In genomic region chr12:65886996-65887395, GRCh38 we compare ENCODE assay signal across 24 cellular contexts.
DNase-seq lines count a peak whose midpoint lies in the region; ATAC-seq, FAIRE-seq and TF ChIP-seq lines count a peak whose summit lies in the region.
"Had no signal": no experiment of that assay in that cellular context is flagged by ENCODE, and none has a peak within 500 bp of the region (broad histone marks: within the 10 kb centered on the region; RNA-seq: fewer than 3 reads in every experiment).

No MANE protein-coding gene starts in this region.

- RAD21 ChIA-PET in HCT116 (lab: Charles Lee; ENCODE audit: low non-redundant PET in 1 of 2, low total read pairs in 2 of 2, uncharacterized antibody in 2 of 2, unreplicated experiment in 2 of 2), result no interaction called here

- DNase-seq in A172 (ENCODE audit: low spot score) (peak; percentile 53), HCT116 (ENCODE audit: low read depth, low spot score) (peak; percentile 47), RKO (ENCODE audit: low spot score) (peak; percentile 38), endothelial cell of umbilical vein (ENCODE audit: low read depth, low spot score) (peak; percentile 51), AG20443 (ENCODE audit: low spot score) (no peak), GM19238 (ENCODE audit: insufficient read length, low spot score) (no peak), Ammon's horn (ENCODE audit: low spot score) (no peak)
- DNase-seq: activated CD4-positive, alpha-beta T cell treated with anti-CD3 and anti-CD28 coated beads, Interleukin-2, amount 50 U/mL, for 48 hours; activated effector memory CD4-positive, alpha-beta T cell treated with anti-CD3 and anti-CD28 coated beads, Interleukin-2, amount 50 U/mL, for 16 hours; activated T-cell treated with anti-CD3 and anti-CD28 coated beads for 4 hours; C1 segment of cervical spinal cord; hypothalamus; NCI-H1092; NCI-H1930; NCI-H2227 treated with DMSO at 0.1 percent for 48 hours; posterior cingulate gyrus; RPMI8226; sigmoid colon had no signal

- FAIRE-seq in endothelial cell of umbilical vein (lab: Jason Lieb, UNC), result peak; percentile 62
- FAIRE-seq: A549, frontal cortex had no signal

- ATAC-seq in HCT116, result peak; percentile 40
- ATAC-seq in GM18861 (IDR thresholded peaks at IDR 0.05; ENCODE audit: unreplicated experiment), result no peak
- ATAC-seq: A549, WTC11 had no signal

- dilution Hi-C loops in endothelial cell of umbilical vein (cut with MboI; ENCODE audit: extremely low pct_ligation_motif_present, low sequenced_read_pairs), result no loop called here

- H3K9ac ChIP-seq in HCT116 (ENCODE audit: low read length) (peak overlapping the region; percentile 25), endothelial cell of umbilical vein (replicated peaks; ENCODE audit: extremely low read depth, insufficient read depth, low read length) (peak overlapping the region; percentile 13)
- H3K9ac ChIP-seq: KMS-11 had no signal

- H3K9me3 ChIP-seq in HCT116 (ENCODE audit: control insufficient read depth in 1 of 2, insufficient read depth in 1 of 2, low read depth in 1 of 2, low read length in 2 of 2) (no peaks in the 10 kb centered on the region), endothelial cell of umbilical vein (replicated peaks; ENCODE audit: control insufficient read depth, insufficient read depth, low read length) (no peaks in the 10 kb centered on the region)
- H3K9me3 ChIP-seq: A549, HAP-1, sigmoid colon had no signal

- H3K27me3 ChIP-seq in HCT116 (ENCODE audit: insufficient read depth, low read length), result no peaks in the 10 kb centered on the region
- no peaks in the 10 kb centered on the region for H3K27me3 ChIP-seq in endothelial cell of umbilical vein (ENCODE audit: control insufficient read depth in 2 of 2, insufficient read depth in 2 of 2, low read length in 2 of 2)
- H3K27me3 ChIP-seq: sigmoid colon had no signal

- no peaks in the 10 kb centered on the region for H3K9me1 ChIP-seq in endothelial cell of umbilical vein (replicated peaks; ENCODE audit: control insufficient read depth, extremely low read depth, insufficient read depth, low read length)

- H3K4me3 ChIP-seq in HCT116 (replicated peaks in 1 of 2; ENCODE audit: low read depth in 1 of 2, low read length in 2 of 2), result no peak overlapping the region
- no peak overlapping the region for H3K4me3 ChIP-seq in endothelial cell of umbilical vein (replicated peaks in 1 of 3; ENCODE audit: insufficient read depth in 1 of 3, low read depth in 1 of 3, low read length in 3 of 3)
- H3K4me3 ChIP-seq: A549, HAP-1, sigmoid colon had no signal

- H3K27ac ChIP-seq in HCT116 (ENCODE audit: low read depth, low read length) (peak overlapping the region; percentile 81), endothelial cell of umbilical vein (ENCODE audit: insufficient read depth, low read depth, low read length) (peak overlapping the region; percentile 87)
- H3K27ac ChIP-seq: A549, KMS-11, sigmoid colon had no signal

- intact Hi-C loops in HCT116 (cut with micrococcal nuclease), result no loop called here
- intact Hi-C loops in endothelial cell of umbilical vein (cut with micrococcal nuclease), result loop anchor here (1.0 kb wide), 1 partner anchor 49 kb away; no protein-coding TSS in a partner anchor

- peak overlapping the region; percentile 34 for H3K4me2 ChIP-seq in HCT116 (ENCODE audit: low read length)
- H3K4me2 ChIP-seq in endothelial cell of umbilical vein (ENCODE audit: insufficient read depth, low read length), result peak overlapping the region; percentile 21
- H3K4me2 ChIP-seq: A549, KMS-11 had no signal

- no TSS peak for BruUV-seq in HCT116 (replicated peaks; lab: Mats Ljungman, UMichigan)
- no TSS peak for BruUV-seq in endothelial cell of umbilical vein (replicated peaks; lab: Mats Ljungman, UMichigan)

- TF ChIP-seq RAD21 in HCT116 (IDR thresholded peaks at IDR 0.05; ENCODE audit: low read depth), result no peak

- H2AFZ ChIP-seq in HCT116 (ENCODE audit: low read depth, low read length, poor library complexity, severe bottlenecking) (no peak overlapping the region), endothelial cell of umbilical vein (ENCODE audit: low read depth, low read length) (no peak overlapping the region)

- POLR2A ChIA-PET in HCT116 (lab: Charles Lee) (interaction anchor here (1.2 kb wide), 1 partner anchor 15 kb away, joined by 3 read pairs; no protein-coding TSS in a partner anchor), endothelial cell of umbilical vein (lab: Charles Lee) (no interaction called here)

- TF ChIP-seq POLR2A in HCT116 (IDR thresholded peaks at IDR 0.05; ENCODE audit: borderline replicate concordance, extremely low read depth, insufficient read depth, insufficient read length), result no peak
- no peak for TF ChIP-seq POLR2A in endothelial cell of umbilical vein (IDR thresholded peaks at IDR 0.05; ENCODE audit: low read depth, low read length)

- H3K9me2 ChIP-seq in HCT116 (ENCODE audit: insufficient read depth), result no peaks in the 10 kb centered on the region

- H4K20me1 ChIP-seq in HCT116 (ENCODE audit: insufficient read depth), result peaks cover 21% of the 10 kb centered on the region; the same call in 1 of the 2 replicates
- no peaks in the 10 kb centered on the region for H4K20me1 ChIP-seq in endothelial cell of umbilical vein (replicated peaks; ENCODE audit: control insufficient read depth, extremely low read depth, insufficient read depth, low read length)

- peaks cover 96 to 98% of the 10 kb centered on the region in 2 experiments for H3K4me1 ChIP-seq in HCT116 (ENCODE audit: control insufficient read depth in 1 of 2, insufficient read depth in 2 of 2, low read length in 2 of 2)
- H3K4me1 ChIP-seq in endothelial cell of umbilical vein (ENCODE audit: control insufficient read depth, extremely low read depth, insufficient read depth, low read length), result peaks cover 66% of the 10 kb centered on the region

- no peak for TF ChIP-seq CTCF in HCT116 (IDR thresholded peaks at IDR 0.05 in 2 of 3, conservative IDR thresholded peaks at IDR 0.05 in 1 of 3; ENCODE audit: borderline replicate concordance in 1 of 3, insufficient read depth in 1 of 3, low read depth in 2 of 3, low read length in 2 of 3)
- no peak for TF ChIP-seq CTCF in endothelial cell of umbilical vein (IDR thresholded peaks at IDR 0.05; ENCODE audit: extremely low read depth in 1 of 2, insufficient read depth in 1 of 2, low read depth in 1 of 2, low read length in 2 of 2)

- CTCF ChIA-PET in HCT116 (lab: Charles Lee), result no interaction called here
- CTCF ChIA-PET in endothelial cell of umbilical vein (lab: Charles Lee), result interaction anchor here (1.1 to 2.0 kb wide), 5 partner anchors 9 to 581 kb away, joined by 3 to 8 read pairs (median 4); no protein-coding TSS in a partner anchor

- H3K79me2 ChIP-seq in HCT116 (ENCODE audit: insufficient read depth, low read length) (peaks cover 99% of the 10 kb centered on the region), endothelial cell of umbilical vein (ENCODE audit: control insufficient read depth, insufficient read depth, low read length) (peaks cover 80% of the 10 kb centered on the region)

- H3K36me3 ChIP-seq in HCT116 (ENCODE audit: control insufficient read depth in 1 of 2, insufficient read depth in 2 of 2, low read length in 2 of 2), result peaks cover 0 to 7% of the 10 kb centered on the region in 2 experiments; a peak in 1 of 4 replicates
- no peaks in the 10 kb centered on the region for H3K36me3 ChIP-seq in endothelial cell of umbilical vein (ENCODE audit: control insufficient read depth in 2 of 2, extremely low read depth in 1 of 2, insufficient read depth in 2 of 2, low read length in 2 of 2)
- H3K36me3 ChIP-seq: HAP-1, sigmoid colon had no signal

TF ChIP-seq in HCT116, 20 proteins besides CTCF, POLR2A, EP300 and RAD21 (continues in another document):
- no peak for TF ChIP-seq ZFX (IDR thresholded peaks at IDR 0.05)
- peak; percentile 37; the same call in 1 of the 2 replicates for TF ChIP-seq JUND (IDR thresholded peaks at IDR 0.05)
- TF ChIP-seq POLR2AphosphoS5 (IDR thresholded peaks at IDR 0.05; ENCODE audit: low read depth, low read length), result 0 out of 2 replicates have a peak, but pooled peaks have one; percentile 7

TF ChIP-seq in endothelial cell of umbilical vein, 7 proteins besides CTCF, POLR2A, EP300 and RAD21:
- TF ChIP-seq EZH2 (IDR thresholded peaks at IDR 0.05; ENCODE audit: borderline replicate concordance, low read depth, low read length, severe bottlenecking), result no peak
- peak; percentile 70 for TF ChIP-seq JUN (IDR thresholded peaks at IDR 0.05; ENCODE audit: borderline replicate concordance, insufficient read depth, insufficient read length, low read depth)
- TF ChIP-seq MYC (IDR thresholded peaks at IDR 0.05; ENCODE audit: low read depth, low read length), result no peak
- TF ChIP-seq FOS (IDR thresholded peaks at IDR 0.05; ENCODE audit: borderline replicate concordance, insufficient read depth, low read length), result peak; percentile 54
- TF ChIP-seq GATA2 (IDR thresholded peaks at IDR 0.05; ENCODE audit: insufficient read depth, insufficient read length, low read depth, low read length), result peak; percentile 26
- no peak for TF ChIP-seq POLR2AphosphoS5 (IDR thresholded peaks at IDR 0.05; ENCODE audit: insufficient read depth, low read depth, low read length)
- no peak for TF ChIP-seq MAX (IDR thresholded peaks at IDR 0.05; ENCODE audit: insufficient read depth, insufficient read length)

Comparison
In these comparisons a context has a peak if more than half of its experiments do, and no peak if none do; other contexts are left out.
1. DNase-seq: peak in A172 (single experiment), HCT116 (single experiment), RKO (single experiment) and endothelial cell of umbilical vein (single experiment); none in AG20443 (single experiment), GM19238 (single experiment) and Ammon's horn (single experiment).